Comparison of ENCODE assay signal across 10 cellular contexts in the genomic region with DNA sequence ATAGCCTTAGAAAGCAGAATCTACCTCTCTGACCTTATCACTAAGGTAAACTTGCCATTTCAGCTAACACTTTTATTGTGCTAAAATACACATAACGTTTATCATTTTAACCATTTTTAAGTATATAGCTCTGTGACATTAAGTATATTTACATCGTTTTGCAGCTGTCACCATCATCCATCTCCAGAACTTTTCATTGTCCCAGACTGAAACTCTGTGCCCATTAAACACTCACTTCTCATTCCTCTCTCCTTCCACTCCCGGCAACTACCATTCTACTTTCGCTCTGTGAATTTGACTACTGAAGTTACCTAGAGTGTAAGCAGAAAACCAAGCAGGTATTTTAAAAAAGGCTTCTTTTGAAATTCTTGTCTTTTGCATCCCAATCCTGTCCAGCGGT. TPM values are rescaled to one million over a fixed set of nuclear protein-coding genes. Genes with fewer than 3 reads are reported as not detected.
DNase-seq lines count a peak whose midpoint lies in the region; ATAC-seq and TF ChIP-seq lines count a peak whose summit lies in the region.
"Had no signal": no experiment of that assay in that cellular context is flagged by ENCODE, and none has a peak within 500 bp of the region (broad histone marks: within the 10 kb centered on the region; RNA-seq: fewer than 3 reads in every experiment).

No MANE protein-coding gene starts in this region.

- H3T11ph ChIP-seq in H9 (ENCODE audit: low read length) = no peak overlapping the region

- H3K9me3 Mint-ChIP-seq in H9 = no peaks in the 10 kb centered on the region
- no peaks in the 10 kb centered on the region for H3K9me3 Mint-ChIP-seq in activated naive CD8-positive, alpha-beta T cell treated with anti-CD3 and anti-CD28 coated beads, Interleukin-2, amount 10 ng/mL, durations not matched to agents 7 days and 5 days
- H3K9me3 Mint-ChIP-seq in memory B cell = no peaks in the 10 kb centered on the region

- H4K8ac ChIP-seq in H9 (replicated peaks; ENCODE audit: insufficient read length, low read depth, low read length) = no peak overlapping the region

- WGBS in H9 (ENCODE audit: extremely low coverage, insufficient read length, low lambda C conversion rate) = no CpG with 5 or more reads among the region's 5 CpGs

- H3K27me3 Mint-ChIP-seq in H9 (ENCODE audit: low read depth) = peaks cover 2% of the 10 kb centered on the region
- H3K27me3 Mint-ChIP-seq in activated naive CD8-positive, alpha-beta T cell treated with anti-CD3 and anti-CD28 coated beads, Interleukin-2, amount 10 ng/mL, durations not matched to agents 7 days and 5 days = no peaks in the 10 kb centered on the region
- H3K27me3 Mint-ChIP-seq in memory B cell = no peaks in the 10 kb centered on the region

- H3K79me2 ChIP-seq in H9 (ENCODE audit: insufficient read depth, low read length) = peaks cover 8% of the 10 kb centered on the region; the same call in 1 of the 2 replicates

- H4K91ac ChIP-seq in H9 (ENCODE audit: insufficient read length, low read depth, low read length) = no peak overlapping the region

- no peak overlapping the region for H2BK120ac ChIP-seq in H9 (ENCODE audit: low read depth, low read length, poor library complexity, severe bottlenecking)

- H4K20me1 ChIP-seq in H9 (ENCODE audit: control insufficient read depth, insufficient read depth, insufficient read length) = no peaks in the 10 kb centered on the region

- H3K9me3 ChIP-seq in H9 (ENCODE audit: control insufficient read depth, low read depth, low read length) = no peaks in the 10 kb centered on the region

- no peaks in the 10 kb centered on the region for H3K79me1 ChIP-seq in H9 (ENCODE audit: insufficient read depth, low read depth, low read length, poor library complexity, severe bottlenecking)

- no peak overlapping the region for H4K5ac ChIP-seq in H9 (ENCODE audit: insufficient read length, low read depth, low read length)

- no peaks in the 10 kb centered on the region for H3K27me3 ChIP-seq in H9 (ENCODE audit: insufficient read depth, low read length)

- H3K36me3 Mint-ChIP-seq in H9 (ENCODE audit: insufficient read depth in 1 of 3, low read depth in 3 of 3) (peaks cover 15 to 23% (median 20%) of the 10 kb centered on the region in 3 experiments; a peak in 6 of 7 replicates), memory B cell (peaks cover 9% of the 10 kb centered on the region)
- H3K36me3 Mint-ChIP-seq in activated naive CD8-positive, alpha-beta T cell treated with anti-CD3 and anti-CD28 coated beads, Interleukin-2, amount 10 ng/mL, durations not matched to agents 7 days and 5 days = peaks cover 23% of the 10 kb centered on the region

- H3K23ac ChIP-seq in H9 (ENCODE audit: insufficient read length, low read depth, low read length) = no peak overlapping the region

- TF ChIP-seq CTCF in 22Rv1 (IDR thresholded peaks at IDR 0.05) = no peak
- no peak for TF ChIP-seq CTCF in H9 (conservative IDR thresholded peaks at IDR 0.05)

- H3K27ac Mint-ChIP-seq in H9 = no peak overlapping the region
- H3K27ac Mint-ChIP-seq in activated naive CD8-positive, alpha-beta T cell treated with anti-CD3 and anti-CD28 coated beads, Interleukin-2, amount 10 ng/mL, durations not matched to agents 7 days and 5 days = peak overlapping the region; percentile 74
- peak overlapping the region; percentile 100 for H3K27ac Mint-ChIP-seq in memory B cell

- H3K9ac ChIP-seq in H9 (ENCODE audit: extremely low read depth, insufficient read length, low read length) = no peak overlapping the region

- no peak overlapping the region for H2BK15ac ChIP-seq in H9 (ENCODE audit: low read depth, low read length)

- H2BK12ac ChIP-seq in H9 (ENCODE audit: insufficient read length, low read depth, low read length) = no peak overlapping the region

- no peak overlapping the region for H2BK5ac ChIP-seq in H9 (ENCODE audit: insufficient read length, low read length)

- H3K27ac ChIP-seq in 22Rv1 (0 out of 2 replicates have a peak overlapping the region, but pooled peaks have one; percentile 89), H9 (ENCODE audit: insufficient read length, low read depth, low read length) (no peak overlapping the region)

- no peak overlapping the region for H3K56ac ChIP-seq in H9 (ENCODE audit: insufficient read length, low read depth, low read length)

- H3K4me2 ChIP-seq in H9 (ENCODE audit: insufficient read depth, insufficient read length, low read length) = no peak overlapping the region

- H2AK5ac ChIP-seq in H9 (ENCODE audit: insufficient read length, low read length) = no peak overlapping the region

- no peaks in the 10 kb centered on the region for H3K4me1 ChIP-seq in H9 (ENCODE audit: insufficient read depth, low read length)

- no peak overlapping the region for H3K18ac ChIP-seq in H9 (ENCODE audit: insufficient read length, low read depth, low read length)

- H3K4me3 Mint-ChIP-seq in H9 (peak overlapping the region; percentile 93 to 96), memory B cell (peak overlapping the region; percentile 45)
- peak overlapping the region; percentile 91 for H3K4me3 Mint-ChIP-seq in activated naive CD8-positive, alpha-beta T cell treated with anti-CD3 and anti-CD28 coated beads, Interleukin-2, amount 10 ng/mL, durations not matched to agents 7 days and 5 days

- H2AFZ ChIP-seq in H9 (ENCODE audit: low read length) = no peak overlapping the region

- no peak for DNase-seq in H9
- no peak for DNase-seq in activated naive CD8-positive, alpha-beta T cell treated with anti-CD3 and anti-CD28 coated beads, Interleukin-2, amount 10 ng/mL, durations not matched to agents 7 days and 5 days
- DNase-seq in memory B cell (ENCODE audit: low spot score in 2 of 2) = no peak
- no peak for DNase-seq in NCI-H446 treated with DMSO at 0.1 percent for 48 hours (lab: John Stamatoyannopoulos, UW)
- DNase-seq in DMS79 treated with DMSO at 0.1 percent for 48 hours (lab: John Stamatoyannopoulos, UW) = no peak
- DNase-seq in cerebellar cortex (ENCODE audit: low spot score) = no peak
- DNase-seq: HCEC 1CT, NCI-H2171 had no signal

- no peak overlapping the region for H3K4ac ChIP-seq in H9 (ENCODE audit: low read depth, low read length)

- H3K4me1 Mint-ChIP-seq in H9 (peaks cover 20 to 22% of the 10 kb centered on the region in 2 experiments), memory B cell (peaks cover 21% of the 10 kb centered on the region)
- peaks cover 34% of the 10 kb centered on the region for H3K4me1 Mint-ChIP-seq in activated naive CD8-positive, alpha-beta T cell treated with anti-CD3 and anti-CD28 coated beads, Interleukin-2, amount 10 ng/mL, durations not matched to agents 7 days and 5 days

- no peak overlapping the region for H2BK20ac ChIP-seq in H9 (ENCODE audit: low read depth, low read length, poor library complexity, severe bottlenecking)

- POLR2A ChIA-PET in activated naive CD8-positive, alpha-beta T cell treated with anti-CD3 and anti-CD28 coated beads, Interleukin-2, amount 10 ng/mL, durations not matched to agents 7 days and 5 days (lab: Charles Lee) = interaction anchor here (0.7 kb wide), 4 partner anchors 16 to 283 kb away, joined by 4 to 6 read pairs (median 4); no protein-coding TSS in a partner anchor

- ATAC-seq in activated naive CD8-positive, alpha-beta T cell treated with anti-CD3 and anti-CD28 coated beads, Interleukin-2, amount 10 ng/mL, durations not matched to agents 7 days and 5 days (ENCODE audit: low read depth) = no peak
- no peak for ATAC-seq in memory B cell (ENCODE audit: low read depth)
- no peak for ATAC-seq in HG03378 (IDR thresholded peaks at IDR 0.05; ENCODE audit: unreplicated experiment)

- no peak overlapping the region for H3K14ac ChIP-seq in H9 (ENCODE audit: insufficient read depth, low read length)

- peaks cover 9% of the 10 kb centered on the region for H3K23me2 ChIP-seq in H9 (ENCODE audit: insufficient read length, low read depth, low read length, poor library complexity, severe bottlenecking)

RNA-seq across cellular contexts. Expression of a gene that starts 1.3 kb away (rescaled TPM):
- 50.2 and 50.7 TPM in 2 replicates for total RNA-seq in H9 (2021)
- total RNA-seq in activated naive CD8-positive, alpha-beta T cell treated with anti-CD3 and anti-CD28 coated beads, Interleukin-2, amount 10 ng/mL, durations not matched to agents 7 days and 5 days = 10 to 100 TPM; 49.3 to 51.4 TPM

RNA-seq across cellular contexts. Expression of a gene that starts 53.6 kb away (rescaled TPM):
- 180 TPM in 2 replicates for total RNA-seq in H9 (2021)
- 10 to 100 TPM; 63.8 to 65.1 TPM for total RNA-seq in activated naive CD8-positive, alpha-beta T cell treated with anti-CD3 and anti-CD28 coated beads, Interleukin-2, amount 10 ng/mL, durations not matched to agents 7 days and 5 days

Comparison
In these comparisons a context has a peak if more than half of its experiments do, and no peak if none do; other contexts are left out.
1. H3K27ac Mint-ChIP-seq: peak in activated naive CD8-positive, alpha-beta T cell treated with anti-CD3 and anti-CD28 coated beads, Interleukin-2, amount 10 ng/mL, durations not matched to agents 7 days and 5 days (single experiment) and memory B cell (single experiment); none in H9 (0 of 3).
2. Peak in every context shown above with its lines, with median percentiles within 50 percentile points of each other: H3K4me3 Mint-ChIP-seq.